Comparison of ENCODE assay signal across 8 cellular contexts in genomic region chr19:48926909-48927308, GRCh38. TPM values are rescaled to one million over a fixed set of nuclear protein-coding genes. Genes with fewer than 3 reads are reported as not detected.
DNase-seq lines count a peak whose midpoint lies in the region; ATAC-seq and TF ChIP-seq lines count a peak whose summit lies in the region.

No MANE protein-coding gene starts in this region.

- H3K4me1 Mint-ChIP-seq in activated naive CD4-positive, alpha-beta T cell treated with anti-CD3 and anti-CD28 coated beads, Interleukin-2, amount 10 ng/mL, durations not matched to agents 7 days and 5 days, result peaks cover 5% of the 10 kb centered on the region

- DNase-seq in HK-2 (ENCODE audit: unreplicated experiment) (peak; percentile 69), left cardiac atrium (peak; percentile 52), stomach (peak; percentile 64), NCI-H2227 treated with DMSO at 0.1 percent for 48 hours (lab: John Stamatoyannopoulos, UW) (no peak), GM19240 (ENCODE audit: insufficient read length, low spot score) (no peak)
- peak; percentile 28 for DNase-seq in activated naive CD4-positive, alpha-beta T cell treated with anti-CD3 and anti-CD28 coated beads, Interleukin-2, amount 10 ng/mL, durations not matched to agents 7 days and 5 days

- intact Hi-C loops in left cardiac atrium (cut with DNase I) (no loop called here), stomach (cut with DNase I; ENCODE audit: low total_unique reads) (no loop called here)

- H3K4me3 Mint-ChIP-seq in activated naive CD4-positive, alpha-beta T cell treated with anti-CD3 and anti-CD28 coated beads, Interleukin-2, amount 10 ng/mL, durations not matched to agents 7 days and 5 days, result peak overlapping the region; percentile 40

- H3K9me3 ChIP-seq in stomach, result no peaks in the 10 kb centered on the region

- H3K4me3 ChIP-seq in ACC112 (ENCODE audit: low read depth, low read length) (no peak overlapping the region), stomach (no peak overlapping the region)

- H3K4me1 ChIP-seq in ACC112 (ENCODE audit: control insufficient read depth, insufficient read depth, low read length, unreplicated experiment), result peaks cover 19% of the 10 kb centered on the region
- peaks cover 3 to 36% (median 11%) of the 10 kb centered on the region in 4 donors for H3K4me1 ChIP-seq in stomach

- no peak for TF ChIP-seq EP300 in stomach (IDR thresholded peaks at IDR 0.05)

- CTCF ChIA-PET in activated naive CD4-positive, alpha-beta T cell treated with anti-CD3 and anti-CD28 coated beads, Interleukin-2, amount 10 ng/mL, durations not matched to agents 7 days and 5 days (lab: Charles Lee), result no interaction called here

- no peaks in the 10 kb centered on the region for H3K79me2 ChIP-seq in ACC112 (ENCODE audit: control insufficient read depth, insufficient read depth, low read length, unreplicated experiment)

- TF ChIP-seq POLR2A in stomach (IDR thresholded peaks at IDR 0.05), result no peak

- no peak for TF ChIP-seq CTCF in stomach (IDR thresholded peaks at IDR 0.05)

- ATAC-seq in left cardiac atrium (peak; percentile 49 to 72), HG02623 (IDR thresholded peaks at IDR 0.05; ENCODE audit: unreplicated experiment) (no peak)

- no peak overlapping the region for H3K27ac Mint-ChIP-seq in activated naive CD4-positive, alpha-beta T cell treated with anti-CD3 and anti-CD28 coated beads, Interleukin-2, amount 10 ng/mL, durations not matched to agents 7 days and 5 days

- peaks cover 10% of the 10 kb centered on the region for H3K27me3 Mint-ChIP-seq in activated naive CD4-positive, alpha-beta T cell treated with anti-CD3 and anti-CD28 coated beads, Interleukin-2, amount 10 ng/mL, durations not matched to agents 7 days and 5 days

- WGBS in stomach, 5 donors, result 6 to 19% (median 11%) methylated on average over 10 of the region's 10 CpGs

- H2AFZ ChIP-seq in ACC112 (ENCODE audit: low read length, unreplicated experiment), result no peak overlapping the region

- no peaks in the 10 kb centered on the region for H3K27me3 ChIP-seq in ACC112 (ENCODE audit: insufficient read depth, low read length)
- no peaks in the 10 kb centered on the region for H3K27me3 ChIP-seq in stomach

- no peaks in the 10 kb centered on the region for H3K9me3 Mint-ChIP-seq in activated naive CD4-positive, alpha-beta T cell treated with anti-CD3 and anti-CD28 coated beads, Interleukin-2, amount 10 ng/mL, durations not matched to agents 7 days and 5 days

- peaks cover 9% of the 10 kb centered on the region for H3K36me3 Mint-ChIP-seq in activated naive CD4-positive, alpha-beta T cell treated with anti-CD3 and anti-CD28 coated beads, Interleukin-2, amount 10 ng/mL, durations not matched to agents 7 days and 5 days

- no peaks in the 10 kb centered on the region for H3K36me3 ChIP-seq in ACC112 (ENCODE audit: insufficient read depth, low read length)
- H3K36me3 ChIP-seq in stomach, result peaks cover 7 to 21% (median 18%) of the 10 kb centered on the region in 4 donors

- peak overlapping the region; percentile 80 for H3K27ac ChIP-seq in ACC112 (ENCODE audit: low read depth, low read length)
- H3K27ac ChIP-seq in stomach, result peak overlapping the region; percentile 26 to 69 (median 60)

RNA-seq across cellular contexts. Expression of gene DHDH, which starts 6.6 kb away (rescaled TPM):
- not detected for total RNA-seq in left cardiac atrium
- total RNA-seq in stomach, result under 1 TPM in 1 of 5 donors, not detected in 4; 0.89 TPM
- polyA plus RNA-seq in stomach, result 1 to 10 TPM in 1 of 3 donors, under 1 TPM in 1, not detected in 1; 0.93 to 1.2 TPM

RNA-seq across cellular contexts. Expression of gene NUCB1, which starts 26.8 kb away (rescaled TPM):
- total RNA-seq in left cardiac atrium, result 100 to 1,000 TPM; 279 to 342 TPM
- 100 to 1,000 TPM; 117 to 503 (median 135) TPM for total RNA-seq in stomach
- polyA plus RNA-seq in stomach, result 100 to 1,000 TPM in 1 of 3 donors, 10 to 100 TPM in 2; 68.9 to 118 (median 91.5) TPM

RNA-seq across cellular contexts. Expression of gene BAX, which starts 27.8 kb away (rescaled TPM):
- total RNA-seq in left cardiac atrium (10 to 100 TPM; 28.8 to 36.1 TPM), stomach (100 to 1,000 TPM in 1 of 5 donors, 10 to 100 TPM in 4; 12.1 to 121 (median 20.2) TPM)
- polyA plus RNA-seq in stomach, result 10 to 100 TPM; 61.6 to 85.3 (median 77.6) TPM

RNA-seq across cellular contexts. Expression of gene TULP2, which starts 28.4 kb away (rescaled TPM):
- total RNA-seq in left cardiac atrium (under 1 TPM in 1 of 2 donors, not detected in 1; 0.50 TPM), stomach (1 to 10 TPM in 2 of 5 donors, not detected in 3; 1.2 to 1.3 TPM)
- not detected for polyA plus RNA-seq in stomach

RNA-seq across cellular contexts. Expression of gene FTL, which starts 38.2 kb away (rescaled TPM):
- total RNA-seq in left cardiac atrium, result 1,000 to 10,000 TPM; 1,813 to 2,086 TPM
- 1,000 to 10,000 TPM; 1,292 to 4,272 (median 3,457) TPM for total RNA-seq in stomach
- polyA plus RNA-seq in stomach, result 1,000 to 10,000 TPM; 3,915 to 8,824 (median 7,571) TPM

Comparison
In these comparisons a context has a peak if more than half of its experiments do, and no peak if none do; other contexts are left out.
1. DNase-seq: peak in HK-2 (single experiment), activated naive CD4-positive, alpha-beta T cell treated with anti-CD3 and anti-CD28 coated beads, Interleukin-2, amount 10 ng/mL, durations not matched to agents 7 days and 5 days (single experiment), left cardiac atrium (single experiment) and stomach (single experiment); none in NCI-H2227 treated with DMSO at 0.1 percent for 48 hours (single experiment) and GM19240 (single experiment).